Comparison of ENCODE assay signal across 9 cellular contexts in the genomic region with DNA sequence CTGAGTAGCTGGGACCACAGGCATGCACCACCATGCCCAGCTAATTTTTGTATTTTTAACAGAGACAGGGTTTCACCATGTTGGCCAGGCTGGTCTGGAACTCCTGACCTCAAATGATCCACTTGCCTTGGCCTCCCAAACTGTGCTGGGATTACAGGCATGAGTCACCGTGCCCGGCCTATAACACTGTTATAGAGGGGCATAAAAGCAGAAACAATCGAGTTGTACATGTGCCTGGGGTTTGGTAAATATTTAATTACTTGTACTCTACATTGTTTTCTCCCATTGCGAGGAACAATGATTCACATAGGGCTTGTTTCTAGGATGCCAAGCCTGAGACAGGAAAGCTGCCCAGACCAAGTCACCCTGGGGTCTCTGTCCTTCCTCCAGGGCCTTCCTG. TPM values are rescaled to one million over a fixed set of nuclear protein-coding genes. Genes with fewer than 3 reads are reported as not detected.
"Had no signal": no experiment of that assay in that cellular context is flagged by ENCODE, and none has a peak within 500 bp of the region (broad histone marks: within the 10 kb centered on the region; RNA-seq: fewer than 3 reads in every experiment).

No MANE protein-coding gene starts in this region.

RNA-seq across cellular contexts. Expression of a gene that starts 45.8 kb away (rescaled TPM):
- total RNA-seq: activated B cell treated with CpG ODN at 0.5 μM for 24 hours; activated T-helper 17 cell treated with anti-CD3 and anti-CD28 coated beads, Interleukin-2, amount 50 U/mL, for 72 hours; dermis microvascular lymphatic vessel endothelial cell; gastrocnemius medialis; hepatocyte; left lobe of liver; natural killer cell; osteoblast; thoracic aorta had no signal
